Comparison of ENCODE assay signal across 1 cellular context in genomic region chr15:22757440-22758071, GRCh38.
A peak's percentile ranks its signal among the peaks of the same experiment; 100 is the strongest.
TF ChIP-seq lines count a peak whose summit lies in the region.

No MANE protein-coding gene starts in this region.

TF ChIP-seq in K562, 482 proteins besides CTCF, POLR2A, EP300 and RAD21 (continued from another document):
- TF ChIP-seq, protein P1, sequence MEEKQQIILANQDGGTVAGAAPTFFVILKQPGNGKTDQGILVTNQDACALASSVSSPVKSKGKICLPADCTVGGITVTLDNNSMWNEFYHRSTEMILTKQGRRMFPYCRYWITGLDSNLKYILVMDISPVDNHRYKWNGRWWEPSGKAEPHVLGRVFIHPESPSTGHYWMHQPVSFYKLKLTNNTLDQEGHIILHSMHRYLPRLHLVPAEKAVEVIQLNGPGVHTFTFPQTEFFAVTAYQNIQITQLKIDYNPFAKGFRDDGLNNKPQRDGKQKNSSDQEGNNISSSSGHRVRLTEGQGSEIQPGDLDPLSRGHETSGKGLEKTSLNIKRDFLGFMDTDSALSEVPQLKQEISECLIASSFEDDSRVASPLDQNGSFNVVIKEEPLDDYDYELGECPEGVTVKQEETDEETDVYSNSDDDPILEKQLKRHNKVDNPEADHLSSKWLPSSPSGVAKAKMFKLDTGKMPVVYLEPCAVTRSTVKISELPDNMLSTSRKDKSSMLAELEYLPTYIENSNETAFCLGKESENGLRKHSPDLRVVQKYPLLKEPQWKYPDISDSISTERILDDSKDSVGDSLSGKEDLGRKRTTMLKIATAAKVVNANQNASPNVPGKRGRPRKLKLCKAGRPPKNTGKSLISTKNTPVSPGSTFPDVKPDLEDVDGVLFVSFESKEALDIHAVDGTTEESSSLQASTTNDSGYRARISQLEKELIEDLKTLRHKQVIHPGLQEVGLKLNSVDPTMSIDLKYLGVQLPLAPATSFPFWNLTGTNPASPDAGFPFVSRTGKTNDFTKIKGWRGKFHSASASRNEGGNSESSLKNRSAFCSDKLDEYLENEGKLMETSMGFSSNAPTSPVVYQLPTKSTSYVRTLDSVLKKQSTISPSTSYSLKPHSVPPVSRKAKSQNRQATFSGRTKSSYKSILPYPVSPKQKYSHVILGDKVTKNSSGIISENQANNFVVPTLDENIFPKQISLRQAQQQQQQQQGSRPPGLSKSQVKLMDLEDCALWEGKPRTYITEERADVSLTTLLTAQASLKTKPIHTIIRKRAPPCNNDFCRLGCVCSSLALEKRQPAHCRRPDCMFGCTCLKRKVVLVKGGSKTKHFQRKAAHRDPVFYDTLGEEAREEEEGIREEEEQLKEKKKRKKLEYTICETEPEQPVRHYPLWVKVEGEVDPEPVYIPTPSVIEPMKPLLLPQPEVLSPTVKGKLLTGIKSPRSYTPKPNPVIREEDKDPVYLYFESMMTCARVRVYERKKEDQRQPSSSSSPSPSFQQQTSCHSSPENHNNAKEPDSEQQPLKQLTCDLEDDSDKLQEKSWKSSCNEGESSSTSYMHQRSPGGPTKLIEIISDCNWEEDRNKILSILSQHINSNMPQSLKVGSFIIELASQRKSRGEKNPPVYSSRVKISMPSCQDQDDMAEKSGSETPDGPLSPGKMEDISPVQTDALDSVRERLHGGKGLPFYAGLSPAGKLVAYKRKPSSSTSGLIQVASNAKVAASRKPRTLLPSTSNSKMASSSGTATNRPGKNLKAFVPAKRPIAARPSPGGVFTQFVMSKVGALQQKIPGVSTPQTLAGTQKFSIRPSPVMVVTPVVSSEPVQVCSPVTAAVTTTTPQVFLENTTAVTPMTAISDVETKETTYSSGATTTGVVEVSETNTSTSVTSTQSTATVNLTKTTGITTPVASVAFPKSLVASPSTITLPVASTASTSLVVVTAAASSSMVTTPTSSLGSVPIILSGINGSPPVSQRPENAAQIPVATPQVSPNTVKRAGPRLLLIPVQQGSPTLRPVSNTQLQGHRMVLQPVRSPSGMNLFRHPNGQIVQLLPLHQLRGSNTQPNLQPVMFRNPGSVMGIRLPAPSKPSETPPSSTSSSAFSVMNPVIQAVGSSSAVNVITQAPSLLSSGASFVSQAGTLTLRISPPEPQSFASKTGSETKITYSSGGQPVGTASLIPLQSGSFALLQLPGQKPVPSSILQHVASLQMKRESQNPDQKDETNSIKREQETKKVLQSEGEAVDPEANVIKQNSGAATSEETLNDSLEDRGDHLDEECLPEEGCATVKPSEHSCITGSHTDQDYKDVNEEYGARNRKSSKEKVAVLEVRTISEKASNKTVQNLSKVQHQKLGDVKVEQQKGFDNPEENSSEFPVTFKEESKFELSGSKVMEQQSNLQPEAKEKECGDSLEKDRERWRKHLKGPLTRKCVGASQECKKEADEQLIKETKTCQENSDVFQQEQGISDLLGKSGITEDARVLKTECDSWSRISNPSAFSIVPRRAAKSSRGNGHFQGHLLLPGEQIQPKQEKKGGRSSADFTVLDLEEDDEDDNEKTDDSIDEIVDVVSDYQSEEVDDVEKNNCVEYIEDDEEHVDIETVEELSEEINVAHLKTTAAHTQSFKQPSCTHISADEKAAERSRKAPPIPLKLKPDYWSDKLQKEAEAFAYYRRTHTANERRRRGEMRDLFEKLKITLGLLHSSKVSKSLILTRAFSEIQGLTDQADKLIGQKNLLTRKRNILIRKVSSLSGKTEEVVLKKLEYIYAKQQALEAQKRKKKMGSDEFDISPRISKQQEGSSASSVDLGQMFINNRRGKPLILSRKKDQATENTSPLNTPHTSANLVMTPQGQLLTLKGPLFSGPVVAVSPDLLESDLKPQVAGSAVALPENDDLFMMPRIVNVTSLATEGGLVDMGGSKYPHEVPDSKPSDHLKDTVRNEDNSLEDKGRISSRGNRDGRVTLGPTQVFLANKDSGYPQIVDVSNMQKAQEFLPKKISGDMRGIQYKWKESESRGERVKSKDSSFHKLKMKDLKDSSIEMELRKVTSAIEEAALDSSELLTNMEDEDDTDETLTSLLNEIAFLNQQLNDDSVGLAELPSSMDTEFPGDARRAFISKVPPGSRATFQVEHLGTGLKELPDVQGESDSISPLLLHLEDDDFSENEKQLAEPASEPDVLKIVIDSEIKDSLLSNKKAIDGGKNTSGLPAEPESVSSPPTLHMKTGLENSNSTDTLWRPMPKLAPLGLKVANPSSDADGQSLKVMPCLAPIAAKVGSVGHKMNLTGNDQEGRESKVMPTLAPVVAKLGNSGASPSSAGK (IDR thresholded peaks at IDR 0.05), result peak; percentile 68
- TF ChIP-seq, protein P2, sequence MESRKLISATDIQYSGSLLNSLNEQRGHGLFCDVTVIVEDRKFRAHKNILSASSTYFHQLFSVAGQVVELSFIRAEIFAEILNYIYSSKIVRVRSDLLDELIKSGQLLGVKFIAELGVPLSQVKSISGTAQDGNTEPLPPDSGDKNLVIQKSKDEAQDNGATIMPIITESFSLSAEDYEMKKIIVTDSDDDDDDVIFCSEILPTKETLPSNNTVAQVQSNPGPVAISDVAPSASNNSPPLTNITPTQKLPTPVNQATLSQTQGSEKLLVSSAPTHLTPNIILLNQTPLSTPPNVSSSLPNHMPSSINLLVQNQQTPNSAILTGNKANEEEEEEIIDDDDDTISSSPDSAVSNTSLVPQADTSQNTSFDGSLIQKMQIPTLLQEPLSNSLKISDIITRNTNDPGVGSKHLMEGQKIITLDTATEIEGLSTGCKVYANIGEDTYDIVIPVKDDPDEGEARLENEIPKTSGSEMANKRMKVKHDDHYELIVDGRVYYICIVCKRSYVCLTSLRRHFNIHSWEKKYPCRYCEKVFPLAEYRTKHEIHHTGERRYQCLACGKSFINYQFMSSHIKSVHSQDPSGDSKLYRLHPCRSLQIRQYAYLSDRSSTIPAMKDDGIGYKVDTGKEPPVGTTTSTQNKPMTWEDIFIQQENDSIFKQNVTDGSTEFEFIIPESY (CRISPR knock-in tag; IDR thresholded peaks at IDR 0.05), result 0 out of 2 replicates have a peak, but pooled peaks have one; percentile 14
- 0 out of 2 replicates have a peak, but pooled peaks have one; percentile 28 for TF ChIP-seq POLR2G (IDR thresholded peaks at IDR 0.05; ENCODE audit: low read depth, low read length)
- TF ChIP-seq RBFOX2 (IDR thresholded peaks at IDR 0.05; ENCODE audit: low read depth, low read length), result 0 out of 2 replicates have a peak, but pooled peaks have one; percentile 31
